Comparison of ENCODE assay signal across 1 cellular context in the genomic region with DNA sequence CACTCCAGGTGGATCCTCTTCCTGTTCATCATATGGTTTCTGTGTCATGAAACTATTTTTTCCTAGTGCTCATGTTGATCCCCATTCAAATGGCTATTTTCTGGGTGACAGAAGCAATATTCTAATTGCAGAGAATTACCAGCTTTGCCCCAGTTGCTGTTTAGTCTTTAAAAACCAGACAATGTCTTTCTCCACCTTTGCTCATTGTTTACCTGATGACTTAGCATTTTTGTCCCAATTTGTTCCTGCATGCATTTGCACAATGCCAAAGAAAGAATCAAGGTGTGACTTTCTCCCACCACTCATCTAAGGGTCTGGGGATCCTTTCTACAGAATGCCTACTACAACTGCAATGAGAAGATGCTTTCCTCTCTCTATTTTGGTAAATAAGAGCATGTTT.
A peak's percentile ranks its signal among the peaks of the same experiment; 100 is the strongest.
TF ChIP-seq lines count a peak whose summit lies in the region.

No MANE protein-coding gene starts in this region.

TF ChIP-seq in HepG2, 621 proteins besides CTCF, POLR2A, EP300 and RAD21 (continued from another document):
- TF ChIP-seq MAFF (IDR thresholded peaks at IDR 0.05; ENCODE audit: low read depth, low read length) (peak; percentile 78), NFE2L2 (IDR thresholded peaks at IDR 0.05; ENCODE audit: low read length) (peak; percentile 37; the same call in 1 of the 2 replicates), ZNF33B (CRISPR knock-in tag; IDR thresholded peaks at IDR 0.05) (no peak)
TF ChIP-seq in HepG2: peak in this region for 3.
